ENCODE assay signal across 1 cellular context in genomic region chr3:11820540-11821041, GRCh38.
A peak's percentile ranks its signal among the peaks of the same experiment; 100 is the strongest.
TF ChIP-seq lines count a peak whose summit lies in the region.

No MANE protein-coding gene starts in this region.

TF ChIP-seq in GM12878, 131 proteins besides CTCF, POLR2A, EP300 and RAD21 (continued from another document and continues in another):
- no peak for TF ChIP-seq CHD2 (IDR thresholded peaks at IDR 0.05; ENCODE audit: borderline replicate concordance, low read depth, low read length)
- no peak for TF ChIP-seq RBBP5 (conservative IDR thresholded peaks at IDR 0.05)
- TF ChIP-seq ZNF687 (IDR thresholded peaks at IDR 0.05): no peak
- TF ChIP-seq PKNOX1 (IDR thresholded peaks at IDR 0.05): no peak
- TF ChIP-seq NR2C2 (IDR thresholded peaks at IDR 0.05; ENCODE audit: borderline replicate concordance, control insufficient read depth, insufficient read length, low read depth): no peak
- no peak for TF ChIP-seq IKZF2 (IDR thresholded peaks at IDR 0.05)
- no peak for TF ChIP-seq TARDBP (IDR thresholded peaks at IDR 0.05; ENCODE audit: borderline replicate concordance)
- no peak for TF ChIP-seq POLR2AphosphoS2 (IDR thresholded peaks at IDR 0.05; ENCODE audit: low read depth, low read length)
- TF ChIP-seq MEF2A (IDR thresholded peaks at IDR 0.05; ENCODE audit: insufficient read depth, low read depth, low read length): no peak
- TF ChIP-seq BHLHE40 (IDR thresholded peaks at IDR 0.05; ENCODE audit: borderline replicate concordance in 1 of 2, low read depth in 2 of 2, low read length in 1 of 2): no peak
- TF ChIP-seq RCOR1 (conservative IDR thresholded peaks at IDR 0.05; ENCODE audit: low read depth, low read length): no peak
- TF ChIP-seq SPI1 (IDR thresholded peaks at IDR 0.05; ENCODE audit: borderline replicate concordance, insufficient read depth, low read depth, low read length): no peak
- no peak for TF ChIP-seq IRF5 (IDR thresholded peaks at IDR 0.05; ENCODE audit: borderline replicate concordance)
- no peak for TF ChIP-seq ZNF384 (IDR thresholded peaks at IDR 0.05; ENCODE audit: borderline replicate concordance, low read depth, low read length)
- no peak for TF ChIP-seq NRF1 (conservative IDR thresholded peaks at IDR 0.05; ENCODE audit: low read depth, low read length)
- TF ChIP-seq ATF3 (IDR thresholded peaks at IDR 0.05; ENCODE audit: borderline replicate concordance, extremely low read depth, low read depth, low read length): no peak
- TF ChIP-seq ZNF274 (IDR thresholded peaks at IDR 0.05; ENCODE audit: insufficient read depth, insufficient read length): no peak
- TF ChIP-seq E2F4 (IDR thresholded peaks at IDR 0.05; ENCODE audit: low read depth, low read length): no peak
- TF ChIP-seq PRDM15 (CRISPR knock-in tag; IDR thresholded peaks at IDR 0.05): no peak
- TF ChIP-seq TCF12 (IDR thresholded peaks at IDR 0.05; ENCODE audit: low read depth, low read length): 0 out of 2 replicates have a peak, but pooled peaks have one; percentile 73
- TF ChIP-seq GATAD2B (conservative IDR thresholded peaks at IDR 0.05; ENCODE audit: low read depth): no peak
- TF ChIP-seq ZSCAN29 (IDR thresholded peaks at IDR 0.05): no peak
- no peak for TF ChIP-seq TAF1 (IDR thresholded peaks at IDR 0.05; ENCODE audit: borderline replicate concordance, low read depth, low read length)
- no peak for TF ChIP-seq NFYA (IDR thresholded peaks at IDR 0.05; ENCODE audit: borderline replicate concordance, low read depth, low read length)
- no peak for TF ChIP-seq ZBTB40 (IDR thresholded peaks at IDR 0.05; ENCODE audit: borderline replicate concordance)
- TF ChIP-seq USF2 (IDR thresholded peaks at IDR 0.05; ENCODE audit: borderline replicate concordance, low read depth, low read length): no peak
- no peak for TF ChIP-seq GABPA (IDR thresholded peaks at IDR 0.05; ENCODE audit: low read depth)
- no peak for TF ChIP-seq KAT2A (conservative IDR thresholded peaks at IDR 0.05; ENCODE audit: control insufficient read depth, low read depth, low read length)
- TF ChIP-seq HDAC6 (IDR thresholded peaks at IDR 0.05; ENCODE audit: unreplicated experiment): no peak
- TF ChIP-seq BRCA1 (IDR thresholded peaks at IDR 0.05; ENCODE audit: low read depth, low read length): no peak
- peak; percentile 94 for TF ChIP-seq IRF4 (IDR thresholded peaks at IDR 0.05; ENCODE audit: low read depth, low read length)
- no peak for TF ChIP-seq NKRF (conservative IDR thresholded peaks at IDR 0.05)
- no peak for TF ChIP-seq SKIL (IDR thresholded peaks at IDR 0.05; ENCODE audit: low read depth, poor library complexity, severe bottlenecking)
- TF ChIP-seq MTA3 (IDR thresholded peaks at IDR 0.05; ENCODE audit: borderline replicate concordance, low read length): no peak
- TF ChIP-seq POLR2AphosphoS5 (IDR thresholded peaks at IDR 0.05; ENCODE audit: low read length): no peak
- no peak for TF ChIP-seq SMC3 (IDR thresholded peaks at IDR 0.05; ENCODE audit: borderline replicate concordance, low read length)
- no peak for TF ChIP-seq SIN3A (IDR thresholded peaks at IDR 0.05; ENCODE audit: low read depth, low read length)
- peak; percentile 57; the same call in 1 of the 2 replicates for TF ChIP-seq EED (IDR thresholded peaks at IDR 0.05; ENCODE audit: low read depth)
- no peak for TF ChIP-seq HCFC1 (IDR thresholded peaks at IDR 0.05; ENCODE audit: low read length)
